In genomic region chr3:14525685-14526631, GRCh38 we compare ENCODE assay signal across 10 cellular contexts. TPM values are rescaled to one million over a fixed set of nuclear protein-coding genes. Genes with fewer than 3 reads are reported as not detected.
DNase-seq lines count a peak whose midpoint lies in the region; ATAC-seq and TF ChIP-seq lines count a peak whose summit lies in the region.
"Had no signal": no experiment of that assay in that cellular context is flagged by ENCODE, and none has a peak within 500 bp of the region (broad histone marks: within the 10 kb centered on the region; RNA-seq: fewer than 3 reads in every experiment).

No MANE protein-coding gene starts in this region.

- peak overlapping the region; percentile 92 to 99 (median 97) for H3K27ac ChIP-seq in gastrocnemius medialis
- no peak overlapping the region for H3K27ac ChIP-seq in substantia nigra (ENCODE audit: low read depth, low read length, poor library complexity, severe bottlenecking)

- H3K4me3 Mint-ChIP-seq in glutamatergic neuron (ENCODE audit: unreplicated experiment): no peak overlapping the region

- no peaks in the 10 kb centered on the region for H3K4me1 Mint-ChIP-seq in glutamatergic neuron (ENCODE audit: low read depth, unreplicated experiment)

- no peaks in the 10 kb centered on the region for H3K27me3 ChIP-seq in gastrocnemius medialis

- DNase-seq in ELR (ENCODE audit: low read depth): peak; percentile 17
- DNase-seq in RPMI7951 (ENCODE audit: low read depth): peak; percentile 68
- DNase-seq in glutamatergic neuron: peak; percentile 6
- peak; percentile 74 to 76 for DNase-seq in gastrocnemius medialis
- DNase-seq in substantia nigra (lab: John Stamatoyannopoulos, UW): no peak
- DNase-seq in amygdala (lab: John Stamatoyannopoulos, UW): no peak
- no peak for DNase-seq in SHP77 (lab: John Stamatoyannopoulos, UW)
- DNase-seq: stimulated activated CD8-positive, alpha-beta memory T cell treated with anti-CD3 and anti-CD28 coated beads, Interleukin-4, amount 100 ng/mL, for 48 hours had no signal

- H3K9me3 Mint-ChIP-seq in glutamatergic neuron (ENCODE audit: unreplicated experiment): peaks cover 1% of the 10 kb centered on the region

- peaks cover 7% of the 10 kb centered on the region for H3K36me3 Mint-ChIP-seq in glutamatergic neuron (ENCODE audit: unreplicated experiment)

- in situ Hi-C loops in gastrocnemius medialis (cut with MboI; ENCODE audit: low sequenced_read_pairs in 4 of 4): no loop called here

- intact Hi-C loops in gastrocnemius medialis (cut with DNase I; ENCODE audit: low total_unique reads): no loop called here

- no peak overlapping the region for H3K27ac Mint-ChIP-seq in glutamatergic neuron (ENCODE audit: unreplicated experiment)

- TF ChIP-seq CTCF in glutamatergic neuron (IDR thresholded peaks at IDR 0.05; ENCODE audit: partially characterized antibody, unreplicated experiment) (no peak), gastrocnemius medialis (IDR thresholded peaks at IDR 0.05 in 4 of 5, conservative IDR thresholded peaks at IDR 0.05 in 1 of 5) (no peak)

- peaks cover 59 to 64% of the 10 kb centered on the region in 2 donors for H3K4me1 ChIP-seq in gastrocnemius medialis
- H3K4me1 ChIP-seq: prostate gland had no signal

- H3K4me3 ChIP-seq in gastrocnemius medialis: no peak overlapping the region

- peaks cover 5% of the 10 kb centered on the region for H3K27me3 Mint-ChIP-seq in glutamatergic neuron (ENCODE audit: unreplicated experiment)

- ATAC-seq in gastrocnemius medialis: peak; percentile 28 to 63
- no peak for ATAC-seq in HG03378 (IDR thresholded peaks at IDR 0.05; ENCODE audit: unreplicated experiment)

- H3K36me3 ChIP-seq in gastrocnemius medialis: no peaks in the 10 kb centered on the region
- H3K36me3 ChIP-seq: prostate gland had no signal

- no peaks in the 10 kb centered on the region for H3K9me3 ChIP-seq in gastrocnemius medialis
- H3K9me3 ChIP-seq: prostate gland had no signal

- TF ChIP-seq POLR2A in gastrocnemius medialis (IDR thresholded peaks at IDR 0.05): peak; percentile 52 to 53

RNA-seq across cellular contexts. Expression of gene GRIP2, which starts 14.2 kb away (rescaled TPM):
- total RNA-seq in RPMI7951 (2014; rRNA removed; shearing (Covaris generic)): under 0.01 TPM in 1 of 2 replicates, not detected in the other
- total RNA-seq in glutamatergic neuron (ENCODE audit: unreplicated experiment) (0.34 TPM), gastrocnemius medialis (10 to 100 TPM in 1 of 4 donors, 1 to 10 TPM in 3; 2.8 to 12.6 (median 4.6) TPM)

Comparison
In these comparisons a context has a peak if more than half of its experiments do, and no peak if none do; other contexts are left out.
1. DNase-seq: peak in ELR (single experiment), RPMI7951 (single experiment), glutamatergic neuron (single experiment) and gastrocnemius medialis (2 of 2); none in substantia nigra (0 of 49), amygdala (0 of 56) and SHP77 (0 of 2).